ENCODE assay signal across 9 cellular contexts in the genomic region with DNA sequence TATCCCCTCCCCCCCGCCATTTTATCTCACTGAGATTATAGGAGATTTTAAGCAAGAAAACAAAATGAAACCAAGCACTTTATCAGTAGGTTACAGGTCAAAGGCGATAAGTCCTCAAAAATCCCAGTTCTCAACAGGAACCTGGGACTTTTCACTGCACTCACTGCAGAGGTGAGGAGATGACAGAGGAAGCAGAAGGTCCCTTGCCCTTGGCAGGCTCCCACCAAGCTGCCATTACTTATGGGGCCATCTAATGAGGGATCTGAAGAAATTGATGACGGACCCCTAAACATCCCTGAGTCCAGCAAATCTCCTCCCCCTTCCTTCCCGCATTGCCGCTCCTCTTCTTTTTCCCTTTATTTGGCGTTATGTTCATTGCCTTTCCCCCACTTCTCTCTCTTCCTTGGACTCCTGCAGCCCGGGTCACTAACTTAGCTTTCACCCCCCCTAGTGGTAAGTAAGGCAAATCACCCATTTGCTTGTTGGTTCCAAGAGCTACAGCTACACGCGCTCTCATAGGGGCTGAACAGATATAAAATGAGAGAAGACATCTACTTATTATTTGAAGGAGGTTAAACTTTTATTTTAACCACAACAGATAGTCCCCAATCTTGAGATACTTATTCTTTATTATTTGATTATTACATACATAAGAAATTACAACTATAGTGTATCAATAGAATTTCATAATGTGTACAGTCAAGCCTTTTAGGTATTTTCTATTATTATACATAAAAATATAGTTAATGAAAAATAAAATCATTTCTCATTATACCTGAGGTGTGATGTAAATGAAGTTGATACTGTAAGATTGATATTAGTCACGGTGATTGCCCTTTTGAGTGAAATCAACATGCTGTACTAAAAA. TPM values are rescaled to one million over a fixed set of nuclear protein-coding genes. Genes with fewer than 3 reads are reported as not detected.
DNase-seq lines count a peak whose midpoint lies in the region; ATAC-seq and TF ChIP-seq lines count a peak whose summit lies in the region.
"Had no signal": no experiment of that assay in that cellular context is flagged by ENCODE, and none has a peak within 500 bp of the region (broad histone marks: within the 10 kb centered on the region; RNA-seq: fewer than 3 reads in every experiment).

No MANE protein-coding gene starts in this region.

- no peaks in the 10 kb centered on the region for H3K9me2 ChIP-seq in Karpas-422 (replicated peaks; ENCODE audit: insufficient read depth, low read length)
- no peaks in the 10 kb centered on the region for H3K9me2 ChIP-seq in PC-3 (replicated peaks; ENCODE audit: low read length)

- H4K20me1 ChIP-seq in Karpas-422 (ENCODE audit: insufficient read depth, low read depth, low read length), result no peaks in the 10 kb centered on the region
- H4K20me1 ChIP-seq in PC-3 (ENCODE audit: low read length), result no peaks in the 10 kb centered on the region

- CTCF ChIA-PET in A673 (lab: Charles Lee), result interaction anchor here (0.6 to 1.1 kb wide), 5 partner anchors 19 to 1499 kb away, joined by 3 to 33 read pairs (median 4); no protein-coding TSS in a partner anchor
- CTCF ChIA-PET in GM10248 (lab: Yijun Ruan, JAX), result interaction anchor here (0.6 to 3.0 kb wide), 29 partner anchors 9 to 1846 kb away, joined by 3 to 28 read pairs (median 3); partner anchors contain the start of genes ARGLU1 and EFNB2
- CTCF ChIA-PET in PC-3 (lab: Charles Lee), result interaction anchor here (0.7 to 0.9 kb wide), 2 partner anchors 62 to 84 kb away, joined by 3 to 7 read pairs; partner anchors contain the start of gene EFNB2

- peaks cover 56% of the 10 kb centered on the region for H3K27me3 Mint-ChIP-seq in central memory CD8-positive, alpha-beta T cell

- in situ Hi-C loops in HAP-1 (cut with MboI; ENCODE audit: low sequenced_read_pairs), result no loop called here

- H3K36me3 ChIP-seq in A673 (ENCODE audit: insufficient read depth, low read length, poor library complexity, severe bottlenecking), result no peaks in the 10 kb centered on the region
- H3K36me3 ChIP-seq in HAP-1 (replicated peaks), result no peaks in the 10 kb centered on the region
- no peaks in the 10 kb centered on the region for H3K36me3 ChIP-seq in Karpas-422 (ENCODE audit: insufficient read depth, low read length)
- no peaks in the 10 kb centered on the region for H3K36me3 ChIP-seq in PC-3 (ENCODE audit: low read depth, low read length)

- H3K27me3 ChIP-seq in A673 (replicated peaks; ENCODE audit: insufficient read depth, low read depth, low read length, poor library complexity), result peaks cover 47% of the 10 kb centered on the region
- peaks cover 28% of the 10 kb centered on the region for H3K27me3 ChIP-seq in HAP-1 (ENCODE audit: low read depth)
- H3K27me3 ChIP-seq in Karpas-422 (ENCODE audit: low read length), result 0 out of 2 replicates have a peak, but pooled peaks cover 3% of the 10 kb centered on the region
- H3K27me3 ChIP-seq in PC-3 (ENCODE audit: low read length), result peaks cover 46% of the 10 kb centered on the region

- intact Hi-C loops in A673 (cut with micrococcal nuclease; ENCODE audit: unreplicated experiment) (loop anchor here (10.0 kb wide), 1 partner anchor 505 kb away; no protein-coding TSS in a partner anchor), PC-3 (cut with micrococcal nuclease) (loop anchor here (1.0 to 2.0 kb wide), 2 partner anchors 53 to 84 kb away; no protein-coding TSS in a partner anchor), left colon (cut with DNase I, micrococcal nuclease) (no loop called here)

- H2AFZ ChIP-seq in Karpas-422 (ENCODE audit: low read length) (no peak overlapping the region), PC-3 (ENCODE audit: low read length) (no peak overlapping the region)

- peak; percentile 78 for DNase-seq in A673 (ENCODE audit: low spot score)
- peak; percentile 57 for DNase-seq in GM10248 (ENCODE audit: extremely low spot score)
- peak; percentile 46 to 61 for DNase-seq in HAP-1 (ENCODE audit: low spot score in 2 of 2)
- DNase-seq in Karpas-422, result peak; percentile 83
- DNase-seq in PC-3, result peak; percentile 49
- no peak for DNase-seq in central memory CD8-positive, alpha-beta T cell (ENCODE audit: low spot score in 2 of 2)
- DNase-seq in left colon, result peak in 1 of 2 donors; percentile 16
- DNase-seq in substantia nigra (lab: John Stamatoyannopoulos, UW), result peak in 27 of 49 donors; percentile 6 to 68 (median 19)

- H3K9me3 ChIP-seq in A673 (ENCODE audit: low read depth, low read length, poor library complexity, severe bottlenecking), result no peaks in the 10 kb centered on the region
- no peaks in the 10 kb centered on the region for H3K9me3 ChIP-seq in HAP-1
- H3K9me3 ChIP-seq in Karpas-422 (ENCODE audit: low read length), result no peaks in the 10 kb centered on the region
- H3K9me3 ChIP-seq in PC-3 (ENCODE audit: low read length), result no peaks in the 10 kb centered on the region

- H3K4me1 ChIP-seq in A673 (ENCODE audit: insufficient read depth, low read length, poor library complexity, severe bottlenecking) (no peaks in the 10 kb centered on the region), HAP-1 (no peaks in the 10 kb centered on the region), Karpas-422 (ENCODE audit: low read length) (no peaks in the 10 kb centered on the region), PC-3 (ENCODE audit: insufficient read depth, low read length) (no peaks in the 10 kb centered on the region)

- no peak overlapping the region for H3K4me3 Mint-ChIP-seq in central memory CD8-positive, alpha-beta T cell
- H3K4me3 Mint-ChIP-seq: IgD-negative memory B cell had no signal

- H3K4me3 ChIP-seq in A673 (ENCODE audit: low read depth, low read length, poor library complexity, severe bottlenecking) (no peak overlapping the region), HAP-1 (no peak overlapping the region), Karpas-422 (ENCODE audit: low read length) (no peak overlapping the region), PC-3 (ENCODE audit: low read length) (no peak overlapping the region)

- H3K9me3 Mint-ChIP-seq in central memory CD8-positive, alpha-beta T cell, result no peaks in the 10 kb centered on the region
- H3K9me3 Mint-ChIP-seq: IgD-negative memory B cell had no signal

- BruUV-seq in A673 (replicated peaks; lab: Mats Ljungman, UMichigan), result no TSS peak
- BruUV-seq in PC-3 (replicated peaks; lab: Mats Ljungman, UMichigan), result no TSS peak

- no peaks in the 10 kb centered on the region for H3K36me3 Mint-ChIP-seq in central memory CD8-positive, alpha-beta T cell (ENCODE audit: insufficient read depth)
- H3K36me3 Mint-ChIP-seq: IgD-negative memory B cell had no signal

- TF ChIP-seq CTCF in A673 (conservative IDR thresholded peaks at IDR 0.05; ENCODE audit: low read depth, low read length), result peak; percentile 82
- peak; percentile 77 for TF ChIP-seq CTCF in GM10248 (IDR thresholded peaks at IDR 0.05; ENCODE audit: control extremely low read depth, extremely low read depth, low read depth, missing control alignments)
- peak; percentile 70 for TF ChIP-seq CTCF in PC-3 (conservative IDR thresholded peaks at IDR 0.05; ENCODE audit: low read depth, low read length)

- H3K27ac ChIP-seq in A673 (ENCODE audit: low read depth, low read length, poor library complexity, severe bottlenecking) (no peak overlapping the region), Karpas-422 (ENCODE audit: low read length) (no peak overlapping the region), PC-3 (ENCODE audit: low read length) (no peak overlapping the region), substantia nigra (ENCODE audit: low read depth, low read length, poor library complexity, severe bottlenecking) (no peak overlapping the region)

- H3K4me1 Mint-ChIP-seq in central memory CD8-positive, alpha-beta T cell, result peaks cover 6% of the 10 kb centered on the region

- POLR2A ChIA-PET in A673 (lab: Charles Lee; ENCODE audit: low non-redundant PET), result no interaction called here
- POLR2A ChIA-PET in GM10248 (lab: Yijun Ruan, JAX), result no interaction called here
- POLR2A ChIA-PET in PC-3 (lab: Charles Lee; ENCODE audit: unreplicated experiment), result interaction anchor here (0.7 kb wide), 1 partner anchor 32 kb away, joined by 7 read pairs; no protein-coding TSS in a partner anchor

- H3K9ac ChIP-seq in Karpas-422 (ENCODE audit: low read length) (no peak overlapping the region), PC-3 (ENCODE audit: low read length) (no peak overlapping the region)

- H3K27ac Mint-ChIP-seq in central memory CD8-positive, alpha-beta T cell (ENCODE audit: low read depth), result no peak overlapping the region

- H3F3A ChIP-seq in PC-3 (ENCODE audit: low read length, unreplicated experiment), result no peaks in the 10 kb centered on the region

- H3K4me2 ChIP-seq in Karpas-422 (ENCODE audit: low read depth, low read length, poor library complexity, severe bottlenecking) (no peak overlapping the region), PC-3 (ENCODE audit: low read length) (peak overlapping the region; percentile 6; the same call in 1 of the 2 replicates)

- ATAC-seq in PC-3, result peak; percentile 95
- ATAC-seq in central memory CD8-positive, alpha-beta T cell (replicated peaks; ENCODE audit: extremely low read depth, poor library complexity, severe bottlenecking), result peak; percentile 64
- ATAC-seq in left colon, result peak; percentile 98

- no peaks in the 10 kb centered on the region for H3K79me2 ChIP-seq in Karpas-422 (ENCODE audit: low read length)
- no peaks in the 10 kb centered on the region for H3K79me2 ChIP-seq in PC-3 (ENCODE audit: low read length)

RNA-seq across cellular contexts. Expression of gene ARGLU1, which starts 52.0 kb away (rescaled TPM):
- 66.5 and 73.8 TPM in 2 replicates for total RNA-seq in A673 (2021)
- 106 and 147 TPM in 2 replicates for total RNA-seq in Karpas-422 (2014; rRNA removed; shearing (Covaris generic); ENCODE audit: low replicate concordance)
- 31.8 and 44.3 TPM in 2 replicates for total RNA-seq in PC-3 (2014; rRNA removed)
- total RNA-seq in left colon, result 10 to 100 TPM; 70.0 to 80.8 TPM

Comparison
In these comparisons a context has a peak if more than half of its experiments do, and no peak if none do; other contexts are left out.
1. DNase-seq: peak in A673 (single experiment), GM10248 (single experiment), HAP-1 (2 of 2), Karpas-422 (single experiment), PC-3 (single experiment) and substantia nigra (27 of 49); none in central memory CD8-positive, alpha-beta T cell (0 of 2).
2. intact Hi-C loops: an anchor here in A673 (10.0 kb wide) and PC-3 (1.0 to 2.0 kb wide); none called in left colon.
3. Peak in every context shown above with its lines, with median percentiles within 50 percentile points of each other: CTCF ChIP-seq and ATAC-seq.